ENCODE assay signal across 1 cellular context in genomic region chr2:218322756-218323525, GRCh38.
TF ChIP-seq lines count a peak whose summit lies in the region.

No MANE protein-coding gene starts in this region.

TF ChIP-seq in HepG2, 621 proteins besides CTCF, POLR2A, EP300 and RAD21 (continues in another document):
- TF ChIP-seq RFXAP (CRISPR knock-in tag; IDR thresholded peaks at IDR 0.05; ENCODE audit: borderline replicate concordance) (no peak), CBFB (CRISPR knock-in tag; IDR thresholded peaks at IDR 0.05) (peak; percentile 53; the same call in 1 of the 2 replicates), SNAPC2 (CRISPR knock-in tag; IDR thresholded peaks at IDR 0.05) (no peak), GTF3A (CRISPR knock-in tag; conservative IDR thresholded peaks at IDR 0.05) (no peak), ZNF687 (CRISPR knock-in tag; IDR thresholded peaks at IDR 0.05) (peak; percentile 59), NPAS2 (CRISPR knock-in tag; IDR thresholded peaks at IDR 0.05; ENCODE audit: borderline replicate concordance) (no peak), NFIC (IDR thresholded peaks at IDR 0.05; ENCODE audit: low read length) (peak; percentile 95; the same call in 1 of the 2 replicates), TBX2 (CRISPR knock-in tag; IDR thresholded peaks at IDR 0.05; ENCODE audit: borderline replicate concordance) (peak; percentile 79; the same call in 1 of the 2 replicates), NR2F6 (IDR thresholded peaks at IDR 0.05) (peak; percentile 81), NR2F6 (CRISPR knock-in tag; IDR thresholded peaks at IDR 0.05) (peak; percentile 19; the same call in 1 of the 2 replicates), ZNF251 (CRISPR knock-in tag; IDR thresholded peaks at IDR 0.05) (no peak), NFE2 (CRISPR knock-in tag; IDR thresholded peaks at IDR 0.05) (no peak), ZNF550 (CRISPR knock-in tag; IDR thresholded peaks at IDR 0.05; ENCODE audit: borderline replicate concordance) (no peak), LBX2 (CRISPR knock-in tag; IDR thresholded peaks at IDR 0.05; ENCODE audit: borderline replicate concordance) (no peak), DZIP1 (CRISPR knock-in tag; IDR thresholded peaks at IDR 0.05) (no peak), ATF2 (CRISPR knock-in tag; IDR thresholded peaks at IDR 0.05) (no peak; the same call in 1 of the 2 replicates), ZNF589 (CRISPR knock-in tag; conservative IDR thresholded peaks at IDR 0.05) (no peak), ZBTB33 (CRISPR knock-in tag; IDR thresholded peaks at IDR 0.05) (no peak), POLR2G (IDR thresholded peaks at IDR 0.05; ENCODE audit: low read depth, low read length) (peak; percentile 87), ZNF577 (CRISPR knock-in tag; IDR thresholded peaks at IDR 0.05; ENCODE audit: borderline replicate concordance, low read depth) (no peak), GATAD2A (CRISPR knock-in tag; IDR thresholded peaks at IDR 0.05) (0 out of 2 replicates have a peak, but pooled peaks have one; percentile 44), HINFP (CRISPR knock-in tag; IDR thresholded peaks at IDR 0.05; ENCODE audit: low read depth) (no peak; the same call in 1 of the 2 replicates), ZBTB37 (CRISPR knock-in tag; IDR thresholded peaks at IDR 0.05) (no peak), ZBTB25 (CRISPR knock-in tag; IDR thresholded peaks at IDR 0.05) (peak; percentile 42; the same call in 1 of the 2 replicates), ZNF337 (CRISPR knock-in tag; IDR thresholded peaks at IDR 0.05; ENCODE audit: borderline replicate concordance, low read depth) (no peak), SMAD1 (CRISPR knock-in tag; IDR thresholded peaks at IDR 0.05; ENCODE audit: borderline replicate concordance, low read depth) (0 out of 2 replicates have a peak, but pooled peaks have one; percentile 85), HOXA5 (CRISPR knock-in tag; IDR thresholded peaks at IDR 0.05) (peak; percentile 87), HCFC1 (IDR thresholded peaks at IDR 0.05; ENCODE audit: low read depth, low read length) (no peak), ETV5 (CRISPR knock-in tag; IDR thresholded peaks at IDR 0.05; ENCODE audit: borderline replicate concordance) (peak; percentile 48; the same call in 1 of the 2 replicates), ZNF10 (CRISPR knock-in tag; IDR thresholded peaks at IDR 0.05; ENCODE audit: borderline replicate concordance, low read depth) (no peak), SATB2 (CRISPR knock-in tag; IDR thresholded peaks at IDR 0.05) (peak; percentile 71; the same call in 1 of the 2 replicates), ZNF224 (CRISPR knock-in tag; IDR thresholded peaks at IDR 0.05) (peak; percentile 70; the same call in 1 of the 2 replicates), USF2 (IDR thresholded peaks at IDR 0.05; ENCODE audit: low read depth, low read length) (no peak), USF2 (CRISPR knock-in tag; IDR thresholded peaks at IDR 0.05; ENCODE audit: borderline replicate concordance) (no peak), ZBTB14 (CRISPR knock-in tag; IDR thresholded peaks at IDR 0.05) (0 out of 2 replicates have a peak, but pooled peaks have one; percentile 21), HOXA9 (CRISPR knock-in tag; IDR thresholded peaks at IDR 0.05; ENCODE audit: borderline replicate concordance) (no peak), ISX (CRISPR knock-in tag; conservative IDR thresholded peaks at IDR 0.05) (no peak; the same call in 1 of the 2 replicates), ZNF513 (CRISPR knock-in tag; conservative IDR thresholded peaks at IDR 0.05) (peak; percentile 41; the same call in 1 of the 2 replicates), EZH2 (conservative IDR thresholded peaks at IDR 0.05; ENCODE audit: low read depth, low read length) (no peak), ZNF607 (CRISPR knock-in tag; IDR thresholded peaks at IDR 0.05; ENCODE audit: borderline replicate concordance) (no peak), MIXL1 (CRISPR knock-in tag; IDR thresholded peaks at IDR 0.05) (no peak)
